25 cellular contexts compared by ENCODE assay signal in the genomic region with DNA sequence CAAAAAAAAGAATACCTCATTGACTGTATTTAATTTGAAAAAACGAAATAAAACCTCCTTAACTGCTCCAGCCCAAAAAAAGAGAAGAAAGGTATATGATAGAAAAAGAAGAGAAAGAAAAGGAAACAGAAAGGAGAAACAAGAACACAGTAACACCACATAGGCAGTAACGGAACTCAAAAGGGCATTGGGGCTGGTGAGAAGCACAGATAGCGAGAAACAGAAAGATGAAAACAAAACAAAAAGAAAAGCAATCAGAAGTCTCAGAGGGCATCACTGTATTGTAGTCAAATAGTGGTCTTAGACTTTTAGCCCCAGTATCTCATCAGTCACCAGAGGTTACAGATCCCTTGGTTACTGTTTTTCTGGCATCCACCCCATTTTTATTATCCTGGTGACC.
DNase-seq lines count a peak whose midpoint lies in the region; ATAC-seq, FAIRE-seq and TF ChIP-seq lines count a peak whose summit lies in the region.
"Had no signal": no experiment of that assay in that cellular context is flagged by ENCODE, and none has a peak within 500 bp of the region (broad histone marks: within the 10 kb centered on the region; RNA-seq: fewer than 3 reads in every experiment).

No MANE protein-coding gene starts in this region.

- DNase-seq in activated CD4-positive, alpha-beta T cell treated with anti-CD3 and anti-CD28 coated beads, Interleukin-2, amount 10 ng/mL, durations not matched to agents 24 days and 14 days: no peak
- DNase-seq in activated CD4-positive, alpha-beta T cell treated with anti-CD3 and anti-CD28 coated beads for 4 hours: no peak
- DNase-seq in GM18507 (ENCODE audit: extremely low spot score, insufficient read length, low read depth): no peak
- no peak for DNase-seq in T-helper 2 cell treated with Interferon-gamma antibody and Interleukin-4, amounts not matched to agents 5 μg/mL and 100 μg/mL, for 36 hours (ENCODE audit: low spot score)
- DNase-seq in naive thymus-derived CD4-positive, alpha-beta T cell: no peak
- no peak for DNase-seq in NCI-H128 (lab: John Stamatoyannopoulos, UW; ENCODE audit: unreplicated experiment)
- DNase-seq in endodermal cell: no peak
- DNase-seq in Caco-2: no peak
- DNase-seq: 8988T; activated CD8-positive, alpha-beta memory T cell treated with anti-CD3 and anti-CD28 coated beads for 24 hours; activated gamma-delta T cell treated with Interleukin-2 at 50 U/mL for 16 hours; AML-193; cerebellar nuclear complex; gastrocnemius medialis; NCI-H1694 treated with DMSO at 0.1 percent for 48 hours; NCI-H226; NCI-H82; OCI-M1; retina; SIG-M5; stimulated activated CD4-positive, alpha-beta T cell treated with anti-CD3 and anti-CD28 coated beads, Interleukin-4, amount 100 ng/mL, for 24 hours had no signal

- peaks cover 0 to 21% (median 0%) of the 10 kb centered on the region in 3 experiments for H3K36me3 ChIP-seq in naive thymus-derived CD4-positive, alpha-beta T cell (ENCODE audit: control insufficient read depth in 2 of 3, insufficient read depth in 3 of 3, low read length in 3 of 3)
- H3K36me3 ChIP-seq in endodermal cell (ENCODE audit: control insufficient read depth, insufficient read depth, low read length): no peaks in the 10 kb centered on the region
- H3K36me3 ChIP-seq in Caco-2 (ENCODE audit: control insufficient read depth, insufficient read depth, low read length): no peaks in the 10 kb centered on the region; the same call in 1 of the 2 replicates

- WGBS in endodermal cell (ENCODE audit: insufficient coverage in 1 of 2, insufficient read length in 1 of 2), 2 experiments: 71 to 82% methylated on average over 2 of the region's 3 CpGs

- H3K4me1 ChIP-seq in naive thymus-derived CD4-positive, alpha-beta T cell (ENCODE audit: control insufficient read depth in 2 of 2, insufficient read depth in 2 of 2, low read length in 2 of 2): peaks cover 54 to 79% of the 10 kb centered on the region in 2 donors
- H3K4me1 ChIP-seq in endodermal cell (ENCODE audit: control insufficient read depth, insufficient read depth, low read length) (no peaks in the 10 kb centered on the region), Caco-2 (no peaks in the 10 kb centered on the region)
- H3K4me1 ChIP-seq: gastrocnemius medialis had no signal

- ATAC-seq in naive thymus-derived CD4-positive, alpha-beta T cell: no peak
- ATAC-seq: esophagus mucosa, gastrocnemius medialis had no signal

- no peak overlapping the region for H3K9ac ChIP-seq in endodermal cell (ENCODE audit: extremely low read depth, low read length, poor library complexity, severe bottlenecking)

- H3K27me3 ChIP-seq in naive thymus-derived CD4-positive, alpha-beta T cell (ENCODE audit: control insufficient read depth in 2 of 2, insufficient read depth in 2 of 2, low read length in 2 of 2): no peaks in the 10 kb centered on the region
- H3K27me3 ChIP-seq in endodermal cell (ENCODE audit: control insufficient read depth, insufficient read depth, low read length, poor library complexity, severe bottlenecking) (no peaks in the 10 kb centered on the region), Caco-2 (replicated peaks; ENCODE audit: control insufficient read depth, insufficient read depth, low read length) (no peaks in the 10 kb centered on the region)
- H3K27me3 ChIP-seq: gastrocnemius medialis had no signal

- no peaks in the 10 kb centered on the region for H3K27me3 Mint-ChIP-seq in activated CD4-positive, alpha-beta T cell treated with anti-CD3 and anti-CD28 coated beads, Interleukin-2, amount 10 ng/mL, durations not matched to agents 24 days and 14 days
- H3K27me3 Mint-ChIP-seq in T-helper 2 cell treated with Interferon-gamma antibody and Interleukin-4, amounts not matched to agents 5 μg/mL and 100 μg/mL, for 36 hours (ENCODE audit: low read depth): no peaks in the 10 kb centered on the region
- no peaks in the 10 kb centered on the region for H3K27me3 Mint-ChIP-seq in naive thymus-derived CD4-positive, alpha-beta T cell
- no peaks in the 10 kb centered on the region for H3K27me3 Mint-ChIP-seq in endodermal cell (ENCODE audit: insufficient read depth)
- H3K27me3 Mint-ChIP-seq in Caco-2 (ENCODE audit: insufficient read depth, unreplicated experiment): no peaks in the 10 kb centered on the region

- H3K27ac ChIP-seq in naive thymus-derived CD4-positive, alpha-beta T cell (ENCODE audit: low read depth, low read length): no peak overlapping the region
- no peak overlapping the region for H3K27ac ChIP-seq in endodermal cell (ENCODE audit: low read depth, low read length)
- H3K27ac ChIP-seq: gastrocnemius medialis, VCaP had no signal

- FAIRE-seq in GM18507 (lab: Jason Lieb, UNC): peak; percentile 77
- FAIRE-seq: keratinocyte had no signal

- H3K9me3 ChIP-seq in naive thymus-derived CD4-positive, alpha-beta T cell (ENCODE audit: control insufficient read depth in 2 of 3, low read length in 3 of 3): no peaks in the 10 kb centered on the region
- H3K9me3 ChIP-seq in endodermal cell (ENCODE audit: control insufficient read depth, low read length) (peaks cover 11% of the 10 kb centered on the region), Caco-2 (no peaks in the 10 kb centered on the region)
- H3K9me3 ChIP-seq: gastrocnemius medialis had no signal

- H3K4me1 Mint-ChIP-seq in activated CD4-positive, alpha-beta T cell treated with anti-CD3 and anti-CD28 coated beads, Interleukin-2, amount 10 ng/mL, durations not matched to agents 24 days and 14 days: peaks cover 85% of the 10 kb centered on the region
- H3K4me1 Mint-ChIP-seq in T-helper 2 cell treated with Interferon-gamma antibody and Interleukin-4, amounts not matched to agents 5 μg/mL and 100 μg/mL, for 36 hours (ENCODE audit: low read depth): peaks cover 92% of the 10 kb centered on the region
- peaks cover 55 to 98% (median 95%) of the 10 kb centered on the region in 7 donors for H3K4me1 Mint-ChIP-seq in naive thymus-derived CD4-positive, alpha-beta T cell
- no peaks in the 10 kb centered on the region for H3K4me1 Mint-ChIP-seq in endodermal cell
- no peaks in the 10 kb centered on the region for H3K4me1 Mint-ChIP-seq in Caco-2 (ENCODE audit: low read depth, unreplicated experiment)

- peak overlapping the region; percentile 10 for H3K4me3 Mint-ChIP-seq in activated CD4-positive, alpha-beta T cell treated with anti-CD3 and anti-CD28 coated beads, Interleukin-2, amount 10 ng/mL, durations not matched to agents 24 days and 14 days
- H3K4me3 Mint-ChIP-seq in T-helper 2 cell treated with Interferon-gamma antibody and Interleukin-4, amounts not matched to agents 5 μg/mL and 100 μg/mL, for 36 hours: peak overlapping the region; percentile 78
- peak overlapping the region in 7 of 10 donors; percentile 4 to 66 (median 47) for H3K4me3 Mint-ChIP-seq in naive thymus-derived CD4-positive, alpha-beta T cell
- H3K4me3 Mint-ChIP-seq in endodermal cell (no peak overlapping the region), Caco-2 (ENCODE audit: unreplicated experiment) (no peak overlapping the region)

- intact Hi-C loops in activated CD4-positive, alpha-beta T cell treated with anti-CD3 and anti-CD28 coated beads, Interleukin-2, amount 10 ng/mL, durations not matched to agents 24 days and 14 days (cut with micrococcal nuclease): loop anchor here (5.0 to 10.0 kb wide), 3 partner anchors 37 to 1265 kb away; partner anchors contain the start of gene NFKB1
- intact Hi-C loops in naive thymus-derived CD4-positive, alpha-beta T cell (cut with micrococcal nuclease): no loop called here
- intact Hi-C loops in Caco-2 (cut with micrococcal nuclease; ENCODE audit: unreplicated experiment): no loop called here

- peaks cover 16% of the 10 kb centered on the region for H3K9me3 Mint-ChIP-seq in activated CD4-positive, alpha-beta T cell treated with anti-CD3 and anti-CD28 coated beads, Interleukin-2, amount 10 ng/mL, durations not matched to agents 24 days and 14 days
- peaks cover 18% of the 10 kb centered on the region for H3K9me3 Mint-ChIP-seq in T-helper 2 cell treated with Interferon-gamma antibody and Interleukin-4, amounts not matched to agents 5 μg/mL and 100 μg/mL, for 36 hours
- H3K9me3 Mint-ChIP-seq in naive thymus-derived CD4-positive, alpha-beta T cell: peaks cover 0 to 12% (median 4%) of the 10 kb centered on the region in 11 donors
- H3K9me3 Mint-ChIP-seq in endodermal cell (peaks cover 8% of the 10 kb centered on the region), Caco-2 (ENCODE audit: unreplicated experiment) (no peaks in the 10 kb centered on the region)

- peaks cover 79% of the 10 kb centered on the region for H3K36me3 Mint-ChIP-seq in activated CD4-positive, alpha-beta T cell treated with anti-CD3 and anti-CD28 coated beads, Interleukin-2, amount 10 ng/mL, durations not matched to agents 24 days and 14 days (ENCODE audit: low read depth)
- H3K36me3 Mint-ChIP-seq in T-helper 2 cell treated with Interferon-gamma antibody and Interleukin-4, amounts not matched to agents 5 μg/mL and 100 μg/mL, for 36 hours (ENCODE audit: low read depth): peaks cover 87% of the 10 kb centered on the region
- peaks cover 17 to 81% (median 51%) of the 10 kb centered on the region in 5 donors for H3K36me3 Mint-ChIP-seq in naive thymus-derived CD4-positive, alpha-beta T cell
- H3K36me3 Mint-ChIP-seq in endodermal cell (ENCODE audit: low read depth) (peaks cover 2% of the 10 kb centered on the region), Caco-2 (ENCODE audit: insufficient read depth, unreplicated experiment) (peaks cover 26% of the 10 kb centered on the region)

- no peak overlapping the region for H3K4me3 ChIP-seq in naive thymus-derived CD4-positive, alpha-beta T cell (ENCODE audit: low read length)
- H3K4me3 ChIP-seq in endodermal cell (ENCODE audit: low read length) (no peak overlapping the region), Caco-2 (ENCODE audit: low read depth, low read length) (no peak overlapping the region)
- H3K4me3 ChIP-seq: gastrocnemius medialis, lung had no signal

- no TSS peak for BruUV-seq in Caco-2 (replicated peaks; lab: Mats Ljungman, UMichigan)

- peak overlapping the region; percentile 51 for H3K27ac Mint-ChIP-seq in activated CD4-positive, alpha-beta T cell treated with anti-CD3 and anti-CD28 coated beads, Interleukin-2, amount 10 ng/mL, durations not matched to agents 24 days and 14 days
- H3K27ac Mint-ChIP-seq in T-helper 2 cell treated with Interferon-gamma antibody and Interleukin-4, amounts not matched to agents 5 μg/mL and 100 μg/mL, for 36 hours: peak overlapping the region; percentile 88
- peak overlapping the region in 7 of 9 donors; percentile 1 to 73 (median 57) for H3K27ac Mint-ChIP-seq in naive thymus-derived CD4-positive, alpha-beta T cell
- no peak overlapping the region for H3K27ac Mint-ChIP-seq in endodermal cell
- H3K27ac Mint-ChIP-seq in Caco-2 (ENCODE audit: unreplicated experiment): no peak overlapping the region

- CTCF ChIA-PET in naive thymus-derived CD4-positive, alpha-beta T cell (lab: Charles Lee): interaction anchor here (1.0 kb wide), 1 partner anchor 418 kb away, joined by 3 read pairs; no protein-coding TSS in a partner anchor
- CTCF ChIA-PET in Caco-2 (lab: Charles Lee): no interaction called here

- POLR2A ChIA-PET in naive thymus-derived CD4-positive, alpha-beta T cell (lab: Charles Lee): interaction anchor here (1.2 kb wide), 1 partner anchor 10 kb away, joined by 5 read pairs; no protein-coding TSS in a partner anchor
- POLR2A ChIA-PET in Caco-2 (lab: Charles Lee): no interaction called here

- TF ChIP-seq CTCF in endodermal cell (conservative IDR thresholded peaks at IDR 0.05) (no peak), Caco-2 (IDR thresholded peaks at IDR 0.05; ENCODE audit: insufficient read depth in 1 of 2, low read depth in 1 of 2, low read length in 1 of 2, severe bottlenecking in 1 of 2, unreplicated experiment in 1 of 2) (no peak)

Comparison
In these comparisons a context has a peak if more than half of its experiments do, and no peak if none do; other contexts are left out.
1. H3K27ac Mint-ChIP-seq: peak in activated CD4-positive, alpha-beta T cell treated with anti-CD3 and anti-CD28 coated beads, Interleukin-2, amount 10 ng/mL, durations not matched to agents 24 days and 14 days (single experiment), T-helper 2 cell treated with Interferon-gamma antibody and Interleukin-4, amounts not matched to agents 5 μg/mL and 100 μg/mL, for 36 hours (single experiment) and naive thymus-derived CD4-positive, alpha-beta T cell (7 of 9); none in endodermal cell (single experiment) and Caco-2 (single experiment).
2. H3K4me3 Mint-ChIP-seq: peak in activated CD4-positive, alpha-beta T cell treated with anti-CD3 and anti-CD28 coated beads, Interleukin-2, amount 10 ng/mL, durations not matched to agents 24 days and 14 days (single experiment), T-helper 2 cell treated with Interferon-gamma antibody and Interleukin-4, amounts not matched to agents 5 μg/mL and 100 μg/mL, for 36 hours (single experiment) and naive thymus-derived CD4-positive, alpha-beta T cell (7 of 10); none in endodermal cell (single experiment) and Caco-2 (single experiment).